19 cellular contexts compared by ENCODE assay signal in the genomic region with DNA sequence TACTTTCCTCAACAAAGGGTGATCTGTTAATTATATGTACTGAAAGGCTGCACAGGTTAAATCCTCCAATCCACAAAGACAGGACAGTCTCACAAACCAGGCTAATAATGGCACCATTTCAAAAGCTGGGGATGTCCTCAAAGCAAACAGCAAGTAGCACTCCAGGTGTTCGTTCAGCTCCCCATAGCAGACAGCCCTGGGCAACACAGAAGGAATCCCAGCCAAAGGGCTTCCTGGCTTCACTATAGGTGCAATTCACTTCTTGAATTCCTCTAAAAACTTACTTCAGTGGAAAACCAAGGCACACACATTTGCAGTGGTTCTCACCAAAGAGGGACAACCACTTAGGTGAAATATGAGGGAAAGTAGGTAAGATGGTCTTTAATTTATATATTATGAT.
DNase-seq lines count a peak whose midpoint lies in the region; ATAC-seq and TF ChIP-seq lines count a peak whose summit lies in the region.
"Had no signal": no experiment of that assay in that cellular context is flagged by ENCODE, and none has a peak within 500 bp of the region (broad histone marks: within the 10 kb centered on the region; RNA-seq: fewer than 3 reads in every experiment).

No MANE protein-coding gene starts in this region.

- H3K27me3 Mint-ChIP-seq in GM23338 (ENCODE audit: insufficient read depth, low read depth, poor library complexity) (peaks cover 4% of the 10 kb centered on the region), endodermal cell (ENCODE audit: insufficient read depth) (no peaks in the 10 kb centered on the region)
- H3K27me3 Mint-ChIP-seq: CD4-positive, alpha-beta memory T cell had no signal

- H3K4me2 ChIP-seq in GM23338 = peak overlapping the region; percentile 56
- H3K4me2 ChIP-seq: BLaER1, KMS-11 had no signal

- H3K4me3 Mint-ChIP-seq in GM23338 = no peak overlapping the region
- H3K4me3 Mint-ChIP-seq in endodermal cell = no peak overlapping the region
- H3K4me3 Mint-ChIP-seq: CD4-positive, alpha-beta memory T cell; T-helper 2 cell treated with Interferon-gamma antibody and Interleukin-4, amounts not matched to agents 5 μg/mL and 100 μg/mL, for 36 hours had no signal

- H3K27me3 ChIP-seq in GM23338 (ENCODE audit: insufficient read depth) (no peaks in the 10 kb centered on the region), endodermal cell (ENCODE audit: control insufficient read depth, insufficient read depth, low read length, poor library complexity, severe bottlenecking) (no peaks in the 10 kb centered on the region)
- H3K27me3 ChIP-seq: BLaER1 had no signal

- WGBS in endodermal cell (ENCODE audit: insufficient coverage in 1 of 2, insufficient read length in 1 of 2), 2 experiments = 50 to 61% methylated on average over 1 of the region's 1 CpG

- peaks cover 13% of the 10 kb centered on the region for H3F3A ChIP-seq in GM23338 (replicated peaks; ENCODE audit: low read depth)

- H3K4me1 Mint-ChIP-seq in GM23338 (peaks cover 62% of the 10 kb centered on the region), endodermal cell (peaks cover 56% of the 10 kb centered on the region)

- H2AFZ ChIP-seq in GM23338 = no peak overlapping the region
- H2AFZ ChIP-seq: GM23248 had no signal

- H3K9me3 ChIP-seq in endodermal cell (ENCODE audit: control insufficient read depth, low read length) = no peaks in the 10 kb centered on the region
- H3K9me3 ChIP-seq: BLaER1 had no signal

- H3K36me3 ChIP-seq in GM23338 (ENCODE audit: insufficient read depth) (no peaks in the 10 kb centered on the region), endodermal cell (ENCODE audit: control insufficient read depth, insufficient read depth, low read length) (no peaks in the 10 kb centered on the region)
- H3K36me3 ChIP-seq: BLaER1 had no signal

- DNase-seq in COLO668 (lab: John Stamatoyannopoulos, UW; ENCODE audit: unreplicated experiment) = peak; percentile 2
- DNase-seq in GM23338 (ENCODE audit: low spot score) = peak; percentile 47
- DNase-seq in NCI-H69 (lab: John Stamatoyannopoulos, UW) = peak; percentile 90
- DNase-seq in endodermal cell = peak; percentile 51
- no peak for DNase-seq in KG1 (lab: John Stamatoyannopoulos, UW)
- DNase-seq: CD4-positive, alpha-beta memory T cell; DND-41; GM23248; NCI-H1694; NCI-H446; NCI-H526 treated with DMSO at 0.1 percent for 48 hours; OCI-M1; Right ventricle myocardium superior; SW 1271 had no signal

- H3K9me3 Mint-ChIP-seq in GM23338 (no peaks in the 10 kb centered on the region), endodermal cell (no peaks in the 10 kb centered on the region)
- H3K9me3 Mint-ChIP-seq: T-helper 2 cell treated with Interferon-gamma antibody and Interleukin-4, amounts not matched to agents 5 μg/mL and 100 μg/mL, for 36 hours had no signal

- H3K27ac ChIP-seq in GM23338 (ENCODE audit: low read depth) = peak overlapping the region; percentile 27; the same call in 1 of the 2 replicates
- H3K27ac ChIP-seq in endodermal cell (ENCODE audit: low read depth, low read length) = no peak overlapping the region
- H3K27ac ChIP-seq: BLaER1, GM23248, KMS-11 had no signal

- TF ChIP-seq CTCF in GM23338 (conservative IDR thresholded peaks at IDR 0.05; ENCODE audit: low read depth in 2 of 2) = no peak
- no peak for TF ChIP-seq CTCF in endodermal cell (conservative IDR thresholded peaks at IDR 0.05)

- H3K4me1 ChIP-seq in GM23338 (ENCODE audit: insufficient read depth) = peaks cover 67% of the 10 kb centered on the region
- H3K4me1 ChIP-seq in endodermal cell (ENCODE audit: control insufficient read depth, insufficient read depth, low read length) = peaks cover 32% of the 10 kb centered on the region
- H3K4me1 ChIP-seq: BLaER1 had no signal

- H3K36me3 Mint-ChIP-seq in GM23338 (ENCODE audit: low read depth) (no peaks in the 10 kb centered on the region), endodermal cell (ENCODE audit: low read depth) (no peaks in the 10 kb centered on the region)

- H3K9ac ChIP-seq in endodermal cell (ENCODE audit: extremely low read depth, low read length, poor library complexity, severe bottlenecking) = no peak overlapping the region
- H3K9ac ChIP-seq: BLaER1, GM23248, KMS-11 had no signal

- no peaks in the 10 kb centered on the region for H3K79me2 ChIP-seq in GM23338 (replicated peaks; ENCODE audit: insufficient read depth)

- H3K4me3 ChIP-seq in GM23338 (no peak overlapping the region), endodermal cell (ENCODE audit: low read length) (no peak overlapping the region)
- H3K4me3 ChIP-seq: BLaER1, GM23248 had no signal

- no peaks in the 10 kb centered on the region for H4K20me1 ChIP-seq in GM23338 (replicated peaks; ENCODE audit: insufficient read depth)
- H4K20me1 ChIP-seq: BLaER1 had no signal

- no peaks in the 10 kb centered on the region for H3K9me2 ChIP-seq in GM23338 (ENCODE audit: insufficient read depth)

- peak; percentile 4; the same call in 1 of the 3 replicates for ATAC-seq in GM23338
- ATAC-seq in HG02610 (IDR thresholded peaks at IDR 0.05; ENCODE audit: unreplicated experiment) = no peak
- no peak for ATAC-seq in HG03469 (IDR thresholded peaks at IDR 0.05; ENCODE audit: unreplicated experiment)

- H3K27ac Mint-ChIP-seq in GM23338 (peak overlapping the region; percentile 17), endodermal cell (peak overlapping the region; percentile 53)
- H3K27ac Mint-ChIP-seq: CD4-positive, alpha-beta memory T cell; T-helper 2 cell treated with Interferon-gamma antibody and Interleukin-4, amounts not matched to agents 5 μg/mL and 100 μg/mL, for 36 hours had no signal

TF ChIP-seq in GM23338, 12 proteins besides CTCF, POLR2A, EP300 and RAD21:
- TF ChIP-seq ETS1 (IDR thresholded peaks at IDR 0.05) (no peak), CREB1 (CRISPR knock-in tag; IDR thresholded peaks at IDR 0.05; ENCODE audit: low read depth) (no peak)
